In the genomic region with DNA sequence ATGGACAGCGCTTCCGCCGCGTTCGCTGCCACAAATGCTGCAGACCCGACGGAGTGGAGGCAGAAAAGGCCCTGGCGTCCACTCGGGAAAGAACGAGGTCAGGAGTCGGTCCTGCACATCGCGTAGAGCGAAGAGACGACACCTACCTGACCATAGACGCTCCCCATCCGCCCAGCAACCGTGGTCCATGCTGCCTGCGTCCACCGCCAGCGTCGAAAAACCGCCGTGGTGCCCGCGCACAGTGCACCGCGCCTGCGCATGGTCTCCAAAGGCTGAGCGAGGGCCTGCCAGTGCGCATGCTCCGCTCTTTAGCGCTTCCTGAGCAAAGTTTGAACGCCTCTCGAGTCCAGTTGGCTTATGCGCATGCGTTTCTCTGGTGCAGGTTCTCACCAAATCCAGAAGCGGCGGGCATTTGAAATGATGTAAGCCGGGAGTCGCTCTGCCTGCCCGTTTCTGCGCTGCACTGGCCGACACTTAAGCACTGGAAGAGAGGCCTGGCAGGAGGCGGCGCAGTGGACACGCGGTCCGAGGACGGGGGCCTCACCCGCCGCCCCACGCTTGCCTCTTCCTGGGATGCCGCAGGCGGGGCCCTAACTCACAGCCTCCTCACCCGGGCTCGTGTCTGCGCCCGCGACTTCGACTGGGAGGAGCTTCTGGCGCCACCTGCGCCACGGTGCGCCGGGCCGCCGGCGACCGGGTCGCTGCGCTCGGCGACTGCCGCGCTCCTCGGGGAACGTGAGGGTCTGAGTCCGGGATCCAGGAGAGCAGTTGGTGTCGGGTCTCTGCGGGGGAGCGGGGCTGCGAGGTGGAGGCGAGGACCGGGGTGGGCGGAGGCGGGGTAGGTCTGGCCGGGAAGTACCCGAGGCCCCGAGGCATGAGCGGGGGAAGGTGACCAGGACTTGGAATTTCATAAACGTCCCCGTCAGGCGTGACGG, we compare ENCODE assay signal across 9 cellular contexts. TPM values are rescaled to one million over a fixed set of nuclear protein-coding genes. Genes with fewer than 3 reads are reported as not detected.
DNase-seq lines count a peak whose midpoint lies in the region; ATAC-seq, FAIRE-seq and TF ChIP-seq lines count a peak whose summit lies in the region.
"Had no signal": no experiment of that assay in that cellular context is flagged by ENCODE, and none has a peak within 500 bp of the region (broad histone marks: within the 10 kb centered on the region; RNA-seq: fewer than 3 reads in every experiment).

A gene with protein sequence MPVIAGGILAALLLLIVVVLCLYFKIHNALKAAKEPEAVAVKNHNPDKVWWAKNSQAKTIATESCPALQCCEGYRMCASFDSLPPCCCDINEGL (minus strand): TSS at position 243 of the 935 bp plus-strand sequence. CDS start 29,066 bp downstream, outside the sequence.

- POLR2A ChIA-PET in endothelial cell of umbilical vein (lab: Charles Lee): no interaction called here

- TF ChIP-seq POLR2A in endothelial cell of umbilical vein (IDR thresholded peaks at IDR 0.05; ENCODE audit: low read depth, low read length): peak; percentile 42

- no peak for TF ChIP-seq CTCF in endothelial cell of umbilical vein (IDR thresholded peaks at IDR 0.05; ENCODE audit: extremely low read depth in 1 of 2, insufficient read depth in 1 of 2, low read depth in 1 of 2, low read length in 2 of 2)

- no peaks in the 10 kb centered on the region for H3K27me3 ChIP-seq in endothelial cell of umbilical vein (ENCODE audit: control insufficient read depth in 2 of 2, insufficient read depth in 2 of 2, low read length in 2 of 2)

- peaks cover 26% of the 10 kb centered on the region for H3K4me1 ChIP-seq in endothelial cell of umbilical vein (ENCODE audit: control insufficient read depth, extremely low read depth, insufficient read depth, low read length)

- peak within 1 kb of the TSS; percentile 76 for H2AFZ ChIP-seq in endothelial cell of umbilical vein (ENCODE audit: low read depth, low read length)

- H3K9me3 ChIP-seq in endothelial cell of umbilical vein (replicated peaks; ENCODE audit: control insufficient read depth, insufficient read depth, low read length): no peaks in the 10 kb centered on the region

- peak within 1 kb of the TSS; percentile 56 for H3K9ac ChIP-seq in endothelial cell of umbilical vein (replicated peaks; ENCODE audit: extremely low read depth, insufficient read depth, low read length)

- peaks cover 0 to 3% of the 10 kb centered on the region in 2 experiments for H3K36me3 ChIP-seq in endothelial cell of umbilical vein (ENCODE audit: control insufficient read depth in 2 of 2, extremely low read depth in 1 of 2, insufficient read depth in 2 of 2, low read length in 2 of 2)

- H3K9me1 ChIP-seq in endothelial cell of umbilical vein (replicated peaks; ENCODE audit: control insufficient read depth, extremely low read depth, insufficient read depth, low read length): no peaks in the 10 kb centered on the region

- DNase-seq in CD1c-positive myeloid dendritic cell (ENCODE audit: extremely low spot score): peak; percentile 98
- DNase-seq in NOMO-1 (lab: John Stamatoyannopoulos, UW; ENCODE audit: unreplicated experiment in 2 of 2): peak; percentile 95 to 96
- DNase-seq in activated CD8-positive, alpha-beta memory T cell treated with anti-CD3 and anti-CD28 coated beads, Interleukin-2, amount 50 U/mL, for 1 hour (ENCODE audit: extremely low read depth): peak; percentile 97
- peak; percentile 99 for DNase-seq in endothelial cell of umbilical vein (ENCODE audit: low read depth, low spot score)
- peak; percentile 96 for DNase-seq in middle frontal gyrus (ENCODE audit: extremely low spot score, low spot score)
- DNase-seq in stimulated activated CD8-positive, alpha-beta memory T cell treated with anti-CD3 and anti-CD28 coated beads, Interleukin-4, amount 100 ng/mL, for 48 hours: peak; percentile 95

- peak within 1 kb of the TSS; percentile 39 to 56 (median 55) for H3K4me3 ChIP-seq in endothelial cell of umbilical vein (replicated peaks in 1 of 3; ENCODE audit: insufficient read depth in 1 of 3, low read depth in 1 of 3, low read length in 3 of 3)

- peak; percentile 88 for ATAC-seq in GM19395 (IDR thresholded peaks at IDR 0.05; ENCODE audit: unreplicated experiment)
- ATAC-seq in HG03565 (IDR thresholded peaks at IDR 0.05; ENCODE audit: unreplicated experiment): peak; percentile 74

- intact Hi-C loops in endothelial cell of umbilical vein (cut with micrococcal nuclease): loop anchor here (1.0 to 2.0 kb wide), 4 partner anchors 18 to 129 kb away; a partner anchor contains a TSS

- BruUV-seq in endothelial cell of umbilical vein (replicated peaks; lab: Mats Ljungman, UMichigan): TSS peak; percentile 55

- CTCF ChIA-PET in endothelial cell of umbilical vein (lab: Charles Lee): interaction anchor here (0.6 kb wide), 1 partner anchor 185 kb away, joined by 3 read pairs; no protein-coding TSS in a partner anchor

- FAIRE-seq in endothelial cell of umbilical vein (lab: Jason Lieb, UNC): peak; percentile 86
- FAIRE-seq: colon had no signal

- peaks cover 49% of the 10 kb centered on the region for H3K79me2 ChIP-seq in endothelial cell of umbilical vein (ENCODE audit: control insufficient read depth, insufficient read depth, low read length)

- peak within 1 kb of the TSS; percentile 43 for H3K27ac ChIP-seq in endothelial cell of umbilical vein (ENCODE audit: insufficient read depth, low read depth, low read length)

- H3K4me2 ChIP-seq in endothelial cell of umbilical vein (ENCODE audit: insufficient read depth, low read length): peak within 1 kb of the TSS; percentile 54

- H4K20me1 ChIP-seq in endothelial cell of umbilical vein (replicated peaks; ENCODE audit: control insufficient read depth, extremely low read depth, insufficient read depth, low read length): no peaks in the 10 kb centered on the region

- dilution Hi-C loops in endothelial cell of umbilical vein (cut with MboI; ENCODE audit: extremely low pct_ligation_motif_present, low sequenced_read_pairs): no loop called here

TF ChIP-seq in endothelial cell of umbilical vein, 7 proteins besides CTCF, POLR2A, EP300 and RAD21:
- no peak for TF ChIP-seq POLR2AphosphoS5 (IDR thresholded peaks at IDR 0.05; ENCODE audit: insufficient read depth, low read depth, low read length)
- TF ChIP-seq, protein P1, sequence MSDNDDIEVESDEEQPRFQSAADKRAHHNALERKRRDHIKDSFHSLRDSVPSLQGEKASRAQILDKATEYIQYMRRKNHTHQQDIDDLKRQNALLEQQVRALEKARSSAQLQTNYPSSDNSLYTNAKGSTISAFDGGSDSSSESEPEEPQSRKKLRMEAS (IDR thresholded peaks at IDR 0.05; ENCODE audit: insufficient read depth, insufficient read length): peak; percentile 61

RNA-seq across cellular contexts. Expression of the gene that starts here (rescaled TPM):
- 8.5 and 10.6 TPM in 2 replicates for total RNA-seq in endothelial cell of umbilical vein
- polyA plus RNA-seq in endothelial cell of umbilical vein: 5.3 and 9.3 TPM in 2 replicates
- 8.0 and 10.3 TPM in 2 replicates for polyA plus RNA-seq in endothelial cell of umbilical vein (2011; cell fraction: cytosol; rRNA removed)
- 14.0 and 19.9 TPM in 2 replicates for polyA plus RNA-seq in endothelial cell of umbilical vein (2011; cell fraction: nucleus; rRNA removed)
- 12.7 and 18.0 TPM in 2 replicates for polyA plus RNA-seq in endothelial cell of umbilical vein (2012)
- polyA minus RNA-seq in endothelial cell of umbilical vein: 3.3 and 6.0 TPM in 2 replicates
- 2.5 TPM for polyA minus RNA-seq in endothelial cell of umbilical vein (2011; cell fraction: cytosol; rRNA and poly(A)+ RNA removed)
- 3.7 and 6.0 TPM in 2 replicates for polyA minus RNA-seq in endothelial cell of umbilical vein (2011; cell fraction: nucleus; rRNA and poly(A)+ RNA removed)

Comparison
In these comparisons a context has a peak if more than half of its experiments do, and no peak if none do; other contexts are left out.
1. Peak in every context shown above with its lines: DNase-seq, ATAC-seq, H3K4me3 ChIP-seq and H3K27ac ChIP-seq.